In the genomic region with DNA sequence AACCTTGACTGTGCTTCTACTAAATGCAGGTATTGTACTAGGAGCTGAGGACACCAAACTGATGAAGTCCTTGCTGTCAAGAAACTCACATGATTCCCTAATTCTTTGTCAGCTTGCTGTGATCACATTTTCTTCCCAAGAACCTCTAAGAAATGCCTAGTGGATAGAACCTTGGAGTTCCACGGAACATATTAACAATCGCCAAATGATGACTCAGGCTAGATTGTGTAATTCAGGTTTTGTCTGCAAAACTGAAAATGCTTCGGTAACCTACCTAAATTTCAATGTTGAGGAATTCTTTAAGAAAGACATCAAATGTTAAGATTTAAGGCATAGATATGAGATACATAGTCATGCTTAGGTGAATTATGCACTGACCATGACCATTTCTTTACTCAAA, we compare ENCODE assay signal across 1 cellular context.
TF ChIP-seq lines count a peak whose summit lies in the region.

No MANE protein-coding gene starts in this region.

TF ChIP-seq in HepG2, 621 proteins besides CTCF, POLR2A, EP300 and RAD21 (continued from another document and continues in another):
- TF ChIP-seq, protein P1, sequence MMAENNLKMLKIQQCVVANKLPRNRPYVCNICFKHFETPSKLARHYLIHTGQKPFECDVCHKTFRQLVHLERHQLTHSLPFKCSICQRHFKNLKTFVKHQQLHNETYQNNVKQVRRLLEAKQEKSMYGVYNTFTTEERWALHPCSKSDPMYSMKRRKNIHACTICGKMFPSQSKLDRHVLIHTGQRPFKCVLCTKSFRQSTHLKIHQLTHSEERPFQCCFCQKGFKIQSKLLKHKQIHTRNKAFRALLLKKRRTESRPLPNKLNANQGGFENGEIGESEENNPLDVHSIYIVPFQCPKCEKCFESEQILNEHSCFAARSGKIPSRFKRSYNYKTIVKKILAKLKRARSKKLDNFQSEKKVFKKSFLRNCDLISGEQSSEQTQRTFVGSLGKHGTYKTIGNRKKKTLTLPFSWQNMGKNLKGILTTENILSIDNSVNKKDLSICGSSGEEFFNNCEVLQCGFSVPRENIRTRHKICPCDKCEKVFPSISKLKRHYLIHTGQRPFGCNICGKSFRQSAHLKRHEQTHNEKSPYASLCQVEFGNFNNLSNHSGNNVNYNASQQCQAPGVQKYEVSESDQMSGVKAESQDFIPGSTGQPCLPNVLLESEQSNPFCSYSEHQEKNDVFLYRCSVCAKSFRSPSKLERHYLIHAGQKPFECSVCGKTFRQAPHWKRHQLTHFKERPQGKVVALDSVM (CRISPR knock-in tag; IDR thresholded peaks at IDR 0.05) = no peak
- TF ChIP-seq SETDB1 (CRISPR knock-in tag; IDR thresholded peaks at IDR 0.05; ENCODE audit: borderline replicate concordance) (no peak), RARA (CRISPR knock-in tag; IDR thresholded peaks at IDR 0.05) (no peak), ZNF136 (CRISPR knock-in tag; IDR thresholded peaks at IDR 0.05; ENCODE audit: low read depth) (no peak), TSC22D2 (CRISPR knock-in tag; IDR thresholded peaks at IDR 0.05; ENCODE audit: borderline replicate concordance) (no peak), ZNF839 (CRISPR knock-in tag; IDR thresholded peaks at IDR 0.05; ENCODE audit: borderline replicate concordance) (no peak), ZNF644 (CRISPR knock-in tag; IDR thresholded peaks at IDR 0.05; ENCODE audit: low read depth) (no peak), ZNF777 (CRISPR knock-in tag; IDR thresholded peaks at IDR 0.05) (no peak), NR2C2 (CRISPR knock-in tag; IDR thresholded peaks at IDR 0.05; ENCODE audit: borderline replicate concordance) (no peak), ZNF232 (CRISPR knock-in tag; IDR thresholded peaks at IDR 0.05; ENCODE audit: borderline replicate concordance) (no peak), GLI4 (CRISPR knock-in tag; IDR thresholded peaks at IDR 0.05; ENCODE audit: borderline replicate concordance) (no peak), ZFP36L2 (CRISPR knock-in tag; IDR thresholded peaks at IDR 0.05) (no peak), NCOA5 (CRISPR knock-in tag; IDR thresholded peaks at IDR 0.05) (no peak), ZNF614 (CRISPR knock-in tag; IDR thresholded peaks at IDR 0.05; ENCODE audit: borderline replicate concordance) (no peak), CREB1 (IDR thresholded peaks at IDR 0.05) (no peak), CREB1 (CRISPR knock-in tag; IDR thresholded peaks at IDR 0.05) (peak; percentile 19; the same call in 1 of the 2 replicates), ZNF605 (CRISPR knock-in tag; IDR thresholded peaks at IDR 0.05) (no peak), ZNF138 (CRISPR knock-in tag; IDR thresholded peaks at IDR 0.05; ENCODE audit: low read depth) (no peak), MED13 (CRISPR knock-in tag; IDR thresholded peaks at IDR 0.05) (no peak), ZNF879 (CRISPR knock-in tag; IDR thresholded peaks at IDR 0.05) (no peak), ZNF12 (CRISPR knock-in tag; IDR thresholded peaks at IDR 0.05) (no peak)
- TF ChIP-seq, protein P2, sequence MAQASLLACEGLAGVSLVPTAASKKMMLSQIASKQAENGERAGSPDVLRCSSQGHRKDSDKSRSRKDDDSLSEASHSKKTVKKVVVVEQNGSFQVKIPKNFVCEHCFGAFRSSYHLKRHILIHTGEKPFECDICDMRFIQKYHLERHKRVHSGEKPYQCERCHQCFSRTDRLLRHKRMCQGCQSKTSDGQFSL (CRISPR knock-in tag; IDR thresholded peaks at IDR 0.05) = no peak
- TF ChIP-seq, protein P3, sequence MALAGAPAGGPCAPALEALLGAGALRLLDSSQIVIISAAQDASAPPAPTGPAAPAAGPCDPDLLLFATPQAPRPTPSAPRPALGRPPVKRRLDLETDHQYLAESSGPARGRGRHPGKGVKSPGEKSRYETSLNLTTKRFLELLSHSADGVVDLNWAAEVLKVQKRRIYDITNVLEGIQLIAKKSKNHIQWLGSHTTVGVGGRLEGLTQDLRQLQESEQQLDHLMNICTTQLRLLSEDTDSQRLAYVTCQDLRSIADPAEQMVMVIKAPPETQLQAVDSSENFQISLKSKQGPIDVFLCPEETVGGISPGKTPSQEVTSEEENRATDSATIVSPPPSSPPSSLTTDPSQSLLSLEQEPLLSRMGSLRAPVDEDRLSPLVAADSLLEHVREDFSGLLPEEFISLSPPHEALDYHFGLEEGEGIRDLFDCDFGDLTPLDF (CRISPR knock-in tag; IDR thresholded peaks at IDR 0.05) = no peak
- TF ChIP-seq, protein P4, sequence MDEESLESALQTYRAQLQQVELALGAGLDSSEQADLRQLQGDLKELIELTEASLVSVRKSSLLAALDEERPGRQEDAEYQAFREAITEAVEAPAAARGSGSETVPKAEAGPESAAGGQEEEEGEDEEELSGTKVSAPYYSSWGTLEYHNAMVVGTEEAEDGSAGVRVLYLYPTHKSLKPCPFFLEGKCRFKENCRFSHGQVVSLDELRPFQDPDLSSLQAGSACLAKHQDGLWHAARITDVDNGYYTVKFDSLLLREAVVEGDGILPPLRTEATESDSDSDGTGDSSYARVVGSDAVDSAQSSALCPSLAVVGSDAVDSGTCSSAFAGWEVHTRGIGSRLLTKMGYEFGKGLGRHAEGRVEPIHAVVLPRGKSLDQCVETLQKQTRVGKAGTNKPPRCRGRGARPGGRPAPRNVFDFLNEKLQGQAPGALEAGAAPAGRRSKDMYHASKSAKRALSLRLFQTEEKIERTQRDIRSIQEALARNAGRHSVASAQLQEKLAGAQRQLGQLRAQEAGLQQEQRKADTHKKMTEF (CRISPR knock-in tag; IDR thresholded peaks at IDR 0.05) = no peak
- TF ChIP-seq, protein P5, sequence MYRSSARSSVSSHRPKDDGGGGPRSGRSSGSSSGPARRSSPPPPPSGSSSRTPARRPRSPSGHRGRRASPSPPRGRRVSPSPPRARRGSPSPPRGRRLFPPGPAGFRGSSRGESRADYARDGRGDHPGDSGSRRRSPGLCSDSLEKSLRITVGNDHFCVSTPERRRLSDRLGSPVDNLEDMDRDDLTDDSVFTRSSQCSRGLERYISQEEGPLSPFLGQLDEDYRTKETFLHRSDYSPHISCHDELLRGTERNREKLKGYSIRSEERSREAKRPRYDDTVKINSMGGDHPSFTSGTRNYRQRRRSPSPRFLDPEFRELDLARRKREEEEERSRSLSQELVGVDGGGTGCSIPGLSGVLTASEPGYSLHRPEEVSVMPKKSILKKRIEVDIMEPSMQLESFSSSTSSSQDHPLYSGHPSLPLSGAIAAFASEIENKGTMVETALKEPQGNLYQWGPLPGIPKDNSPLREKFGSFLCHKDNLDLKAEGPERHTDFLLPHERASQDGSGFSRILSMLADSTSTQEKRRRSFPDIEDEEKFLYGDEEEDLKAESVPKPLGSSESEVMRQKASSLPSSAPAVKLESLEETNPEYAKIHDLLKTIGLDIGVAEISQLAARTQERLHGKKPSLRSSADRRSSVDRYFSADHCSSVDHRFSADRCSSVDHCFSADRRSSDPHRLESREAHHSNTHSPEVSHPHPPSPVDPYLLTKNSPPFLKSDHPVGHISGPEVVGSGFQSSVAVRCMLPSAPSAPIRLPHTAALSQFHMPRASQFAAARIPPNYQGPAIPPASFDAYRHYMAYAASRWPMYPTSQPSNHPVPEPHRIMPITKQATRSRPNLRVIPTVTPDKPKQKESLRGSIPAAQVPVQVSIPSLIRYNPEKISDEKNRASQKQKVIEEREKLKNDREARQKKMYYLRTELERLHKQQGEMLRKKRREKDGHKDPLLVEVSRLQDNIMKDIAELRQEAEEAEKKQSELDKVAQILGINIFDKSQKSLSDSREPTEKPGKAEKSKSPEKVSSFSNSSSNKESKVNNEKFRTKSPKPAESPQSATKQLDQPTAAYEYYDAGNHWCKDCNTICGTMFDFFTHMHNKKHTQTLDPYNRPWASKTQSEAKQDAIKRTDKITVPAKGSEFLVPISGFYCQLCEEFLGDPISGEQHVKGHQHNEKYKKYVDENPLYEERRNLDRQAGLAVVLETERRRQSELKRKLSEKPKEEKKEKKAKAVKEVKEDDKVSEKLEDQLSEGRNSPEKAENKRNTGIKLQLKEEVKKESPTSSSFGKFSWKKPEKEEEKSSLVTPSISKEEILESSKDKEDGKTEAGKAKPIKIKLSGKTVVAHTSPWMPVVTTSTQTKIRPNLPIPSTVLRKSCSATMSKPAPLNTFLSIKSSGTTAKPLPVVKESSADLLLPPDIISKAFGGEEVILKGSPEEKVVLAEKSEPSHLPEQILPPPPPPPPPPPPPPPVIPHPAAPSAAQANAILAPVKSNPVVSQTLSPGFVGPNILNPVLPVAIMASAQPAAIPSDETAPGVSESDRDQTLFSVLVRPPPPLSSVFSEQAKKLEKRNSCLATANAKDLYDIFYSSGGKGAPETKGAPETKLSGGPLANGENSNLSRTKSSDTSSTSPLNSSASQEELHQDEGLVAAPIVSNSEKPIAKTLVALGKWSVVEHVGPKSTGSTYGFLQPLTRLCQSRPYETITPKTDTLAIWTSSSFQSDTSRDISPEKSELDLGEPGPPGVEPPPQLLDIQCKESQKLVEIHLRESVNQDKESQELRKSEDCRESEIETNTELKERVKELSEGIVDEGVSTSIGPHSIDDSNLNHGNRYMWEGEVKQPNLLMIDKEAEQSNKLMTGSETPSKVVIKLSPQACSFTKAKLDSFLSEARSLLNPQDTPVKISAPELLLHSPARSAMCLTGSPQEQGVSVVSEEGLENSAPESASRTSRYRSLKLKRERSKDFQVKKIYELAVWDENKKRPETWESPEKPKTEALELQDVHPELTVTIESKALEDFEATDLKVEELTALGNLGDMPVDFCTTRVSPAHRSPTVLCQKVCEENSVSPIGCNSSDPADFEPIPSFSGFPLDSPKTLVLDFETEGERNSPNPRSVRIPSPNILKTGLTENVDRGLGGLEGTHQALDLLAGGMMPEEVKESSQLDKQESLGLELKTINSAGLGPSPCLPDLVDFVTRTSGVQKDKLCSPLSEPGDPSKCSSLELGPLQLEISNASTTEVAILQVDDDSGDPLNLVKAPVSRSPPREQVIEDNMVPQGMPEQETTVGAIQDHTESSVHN (CRISPR knock-in tag; IDR thresholded peaks at IDR 0.05) = no peak
- TF ChIP-seq, protein P6, sequence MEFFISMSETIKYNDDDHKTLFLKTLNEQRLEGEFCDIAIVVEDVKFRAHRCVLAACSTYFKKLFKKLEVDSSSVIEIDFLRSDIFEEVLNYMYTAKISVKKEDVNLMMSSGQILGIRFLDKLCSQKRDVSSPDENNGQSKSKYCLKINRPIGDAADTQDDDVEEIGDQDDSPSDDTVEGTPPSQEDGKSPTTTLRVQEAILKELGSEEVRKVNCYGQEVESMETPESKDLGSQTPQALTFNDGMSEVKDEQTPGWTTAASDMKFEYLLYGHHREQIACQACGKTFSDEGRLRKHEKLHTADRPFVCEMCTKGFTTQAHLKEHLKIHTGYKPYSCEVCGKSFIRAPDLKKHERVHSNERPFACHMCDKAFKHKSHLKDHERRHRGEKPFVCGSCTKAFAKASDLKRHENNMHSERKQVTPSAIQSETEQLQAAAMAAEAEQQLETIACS (CRISPR knock-in tag; IDR thresholded peaks at IDR 0.05) = no peak
- TF ChIP-seq, protein P7, sequence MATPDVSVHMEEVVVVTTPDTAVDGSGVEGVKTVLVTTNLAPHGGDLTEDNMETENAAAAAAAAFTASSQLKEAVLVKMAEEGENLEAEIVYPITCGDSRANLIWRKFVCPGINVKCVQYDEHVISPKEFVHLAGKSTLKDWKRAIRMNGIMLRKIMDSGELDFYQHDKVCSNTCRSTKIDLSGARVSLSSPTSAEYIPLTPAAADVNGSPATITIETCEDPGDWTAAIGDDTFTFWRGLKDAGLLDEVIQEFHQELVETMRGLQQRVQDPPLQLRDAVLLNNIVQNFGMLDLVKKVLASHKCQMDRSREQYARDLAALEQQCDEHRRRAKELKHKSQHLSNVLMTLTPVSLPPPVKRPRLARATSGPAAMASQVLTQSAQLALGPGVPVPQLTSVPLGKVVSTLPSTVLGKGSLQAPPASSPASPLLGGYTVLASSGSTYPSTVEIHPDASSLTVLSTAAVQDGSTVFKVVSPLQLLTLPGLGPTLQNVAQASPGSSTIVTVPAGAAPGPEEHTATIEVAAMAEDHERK (CRISPR knock-in tag; IDR thresholded peaks at IDR 0.05; ENCODE audit: low read depth) = no peak
- TF ChIP-seq, protein P8, sequence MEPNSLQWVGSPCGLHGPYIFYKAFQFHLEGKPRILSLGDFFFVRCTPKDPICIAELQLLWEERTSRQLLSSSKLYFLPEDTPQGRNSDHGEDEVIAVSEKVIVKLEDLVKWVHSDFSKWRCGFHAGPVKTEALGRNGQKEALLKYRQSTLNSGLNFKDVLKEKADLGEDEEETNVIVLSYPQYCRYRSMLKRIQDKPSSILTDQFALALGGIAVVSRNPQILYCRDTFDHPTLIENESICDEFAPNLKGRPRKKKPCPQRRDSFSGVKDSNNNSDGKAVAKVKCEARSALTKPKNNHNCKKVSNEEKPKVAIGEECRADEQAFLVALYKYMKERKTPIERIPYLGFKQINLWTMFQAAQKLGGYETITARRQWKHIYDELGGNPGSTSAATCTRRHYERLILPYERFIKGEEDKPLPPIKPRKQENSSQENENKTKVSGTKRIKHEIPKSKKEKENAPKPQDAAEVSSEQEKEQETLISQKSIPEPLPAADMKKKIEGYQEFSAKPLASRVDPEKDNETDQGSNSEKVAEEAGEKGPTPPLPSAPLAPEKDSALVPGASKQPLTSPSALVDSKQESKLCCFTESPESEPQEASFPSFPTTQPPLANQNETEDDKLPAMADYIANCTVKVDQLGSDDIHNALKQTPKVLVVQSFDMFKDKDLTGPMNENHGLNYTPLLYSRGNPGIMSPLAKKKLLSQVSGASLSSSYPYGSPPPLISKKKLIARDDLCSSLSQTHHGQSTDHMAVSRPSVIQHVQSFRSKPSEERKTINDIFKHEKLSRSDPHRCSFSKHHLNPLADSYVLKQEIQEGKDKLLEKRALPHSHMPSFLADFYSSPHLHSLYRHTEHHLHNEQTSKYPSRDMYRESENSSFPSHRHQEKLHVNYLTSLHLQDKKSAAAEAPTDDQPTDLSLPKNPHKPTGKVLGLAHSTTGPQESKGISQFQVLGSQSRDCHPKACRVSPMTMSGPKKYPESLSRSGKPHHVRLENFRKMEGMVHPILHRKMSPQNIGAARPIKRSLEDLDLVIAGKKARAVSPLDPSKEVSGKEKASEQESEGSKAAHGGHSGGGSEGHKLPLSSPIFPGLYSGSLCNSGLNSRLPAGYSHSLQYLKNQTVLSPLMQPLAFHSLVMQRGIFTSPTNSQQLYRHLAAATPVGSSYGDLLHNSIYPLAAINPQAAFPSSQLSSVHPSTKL (CRISPR knock-in tag; IDR thresholded peaks at IDR 0.05) = peak; percentile 28; the same call in 1 of the 2 replicates
